8 cellular contexts compared by ENCODE assay signal in genomic region chr7:69564454-69565417, GRCh38. TPM values are rescaled to one million over a fixed set of nuclear protein-coding genes. Genes with fewer than 3 reads are reported as not detected.
DNase-seq lines count a peak whose midpoint lies in the region; ATAC-seq, FAIRE-seq and TF ChIP-seq lines count a peak whose summit lies in the region.

No MANE protein-coding gene starts in this region.

- TF ChIP-seq CTCF in uterus (IDR thresholded peaks at IDR 0.05) (no peak), colonic mucosa (IDR thresholded peaks at IDR 0.05) (no peak)

- no peak for TF ChIP-seq POLR2A in uterus (IDR thresholded peaks at IDR 0.05)

- H3K9me3 ChIP-seq in uterus, result no peaks in the 10 kb centered on the region
- H3K9me3 ChIP-seq in colonic mucosa, result no peaks in the 10 kb centered on the region

- DNase-seq in Daoy (ENCODE audit: low read depth) (peak; percentile 88), NCI-H510A treated with DMSO at 0.1 percent for 48 hours (lab: John Stamatoyannopoulos, UW) (peak; percentile 40), frontal cortex (ENCODE audit: low spot score in 2 of 2) (peak; percentile 37 to 42), uterus (peak; percentile 19 to 29), ecto neural progenitor cell (ENCODE audit: low spot score) (no peak), NOMO-1 treated with DMSO at 0.1 percent for 48 hours (lab: John Stamatoyannopoulos, UW; ENCODE audit: unreplicated experiment) (no peak), colonic mucosa (no peak)

- intact Hi-C loops in uterus (cut with DNase I; ENCODE audit: low total_unique reads), result no loop called here
- intact Hi-C loops in colonic mucosa (cut with DNase I), result no loop called here

- FAIRE-seq in frontal cortex (lab: Jason Lieb, UNC), result no peak

- no peaks in the 10 kb centered on the region for H3K36me3 ChIP-seq in uterus
- no peaks in the 10 kb centered on the region for H3K36me3 ChIP-seq in colonic mucosa

- H3K27me3 ChIP-seq in uterus (no peaks in the 10 kb centered on the region), colonic mucosa (no peaks in the 10 kb centered on the region)

- H3K4me3 ChIP-seq in uterus (no peak overlapping the region), colonic mucosa (no peak overlapping the region)

- peak; percentile 46 for ATAC-seq in HG02870 (IDR thresholded peaks at IDR 0.05; ENCODE audit: unreplicated experiment)

- H3K27ac ChIP-seq in uterus (no peak overlapping the region), colonic mucosa (no peak overlapping the region)

- H3K4me1 ChIP-seq in uterus, result no peaks in the 10 kb centered on the region
- no peaks in the 10 kb centered on the region for H3K4me1 ChIP-seq in colonic mucosa

- H3K9ac ChIP-seq in colonic mucosa (ENCODE audit: low read depth in 2 of 2, low read length in 2 of 2), result no peak overlapping the region

RNA-seq across cellular contexts. Expression of gene AUTS2, which starts 33.5 kb away (rescaled TPM):
- total RNA-seq in Daoy (2014; rRNA removed; shearing (Covaris generic)), result 5.5 and 13.9 TPM in 2 replicates
- total RNA-seq in frontal cortex (71.3 TPM), uterus (10 to 100 TPM; 10.5 to 58.2 (median 30.0) TPM), colonic mucosa (10 to 100 TPM; 39.8 to 42.3 TPM)

Comparison
In these comparisons a context has a peak if more than half of its experiments do, and no peak if none do; other contexts are left out.
1. DNase-seq: peak in Daoy (single experiment), NCI-H510A treated with DMSO at 0.1 percent for 48 hours (single experiment), frontal cortex (2 of 2) and uterus (2 of 2); none in ecto neural progenitor cell (single experiment), NOMO-1 treated with DMSO at 0.1 percent for 48 hours (single experiment) and colonic mucosa (single experiment).